1 cellular context compared by ENCODE assay signal in the genomic region with DNA sequence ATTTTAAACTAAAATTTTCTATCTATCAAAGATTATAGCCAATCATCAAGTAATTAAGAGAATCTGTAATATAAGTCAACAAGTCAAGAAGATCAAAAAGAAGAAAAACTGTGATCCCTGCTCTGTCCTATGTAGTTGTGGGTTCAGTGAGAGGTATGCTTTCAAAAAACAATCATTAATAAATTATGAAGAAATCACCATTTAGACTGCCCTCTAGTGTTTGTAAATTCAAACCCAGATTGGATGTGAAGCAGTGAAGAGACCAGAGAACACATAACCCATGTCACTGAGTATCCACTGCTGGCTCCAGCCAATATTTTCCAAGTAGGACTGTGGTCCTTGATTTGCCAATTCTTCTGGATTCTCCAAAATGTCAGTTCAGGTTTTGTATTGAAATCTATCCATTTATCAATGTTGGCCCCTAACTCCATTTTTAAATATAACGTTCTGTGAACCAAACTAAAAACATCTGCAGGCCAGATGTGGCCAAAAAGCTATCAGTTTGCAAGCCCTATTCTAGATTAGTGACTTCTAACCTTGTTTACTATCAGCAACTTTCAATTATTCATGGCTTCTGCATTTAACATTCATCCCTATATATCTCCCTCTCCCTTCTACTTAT.
TF ChIP-seq lines count a peak whose summit lies in the region.

No MANE protein-coding gene starts in this region.

TF ChIP-seq in WTC11, 78 proteins besides CTCF, POLR2A, EP300 and RAD21 (continued from another document):
- TF ChIP-seq, protein P1, sequence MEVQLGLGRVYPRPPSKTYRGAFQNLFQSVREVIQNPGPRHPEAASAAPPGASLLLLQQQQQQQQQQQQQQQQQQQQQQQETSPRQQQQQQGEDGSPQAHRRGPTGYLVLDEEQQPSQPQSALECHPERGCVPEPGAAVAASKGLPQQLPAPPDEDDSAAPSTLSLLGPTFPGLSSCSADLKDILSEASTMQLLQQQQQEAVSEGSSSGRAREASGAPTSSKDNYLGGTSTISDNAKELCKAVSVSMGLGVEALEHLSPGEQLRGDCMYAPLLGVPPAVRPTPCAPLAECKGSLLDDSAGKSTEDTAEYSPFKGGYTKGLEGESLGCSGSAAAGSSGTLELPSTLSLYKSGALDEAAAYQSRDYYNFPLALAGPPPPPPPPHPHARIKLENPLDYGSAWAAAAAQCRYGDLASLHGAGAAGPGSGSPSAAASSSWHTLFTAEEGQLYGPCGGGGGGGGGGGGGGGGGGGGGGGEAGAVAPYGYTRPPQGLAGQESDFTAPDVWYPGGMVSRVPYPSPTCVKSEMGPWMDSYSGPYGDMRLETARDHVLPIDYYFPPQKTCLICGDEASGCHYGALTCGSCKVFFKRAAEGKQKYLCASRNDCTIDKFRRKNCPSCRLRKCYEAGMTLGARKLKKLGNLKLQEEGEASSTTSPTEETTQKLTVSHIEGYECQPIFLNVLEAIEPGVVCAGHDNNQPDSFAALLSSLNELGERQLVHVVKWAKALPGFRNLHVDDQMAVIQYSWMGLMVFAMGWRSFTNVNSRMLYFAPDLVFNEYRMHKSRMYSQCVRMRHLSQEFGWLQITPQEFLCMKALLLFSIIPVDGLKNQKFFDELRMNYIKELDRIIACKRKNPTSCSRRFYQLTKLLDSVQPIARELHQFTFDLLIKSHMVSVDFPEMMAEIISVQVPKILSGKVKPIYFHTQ (CRISPR knock-in tag; IDR thresholded peaks at IDR 0.05), result no peak
TF ChIP-seq in WTC11: peak in this region for 0.
